In the genomic region with DNA sequence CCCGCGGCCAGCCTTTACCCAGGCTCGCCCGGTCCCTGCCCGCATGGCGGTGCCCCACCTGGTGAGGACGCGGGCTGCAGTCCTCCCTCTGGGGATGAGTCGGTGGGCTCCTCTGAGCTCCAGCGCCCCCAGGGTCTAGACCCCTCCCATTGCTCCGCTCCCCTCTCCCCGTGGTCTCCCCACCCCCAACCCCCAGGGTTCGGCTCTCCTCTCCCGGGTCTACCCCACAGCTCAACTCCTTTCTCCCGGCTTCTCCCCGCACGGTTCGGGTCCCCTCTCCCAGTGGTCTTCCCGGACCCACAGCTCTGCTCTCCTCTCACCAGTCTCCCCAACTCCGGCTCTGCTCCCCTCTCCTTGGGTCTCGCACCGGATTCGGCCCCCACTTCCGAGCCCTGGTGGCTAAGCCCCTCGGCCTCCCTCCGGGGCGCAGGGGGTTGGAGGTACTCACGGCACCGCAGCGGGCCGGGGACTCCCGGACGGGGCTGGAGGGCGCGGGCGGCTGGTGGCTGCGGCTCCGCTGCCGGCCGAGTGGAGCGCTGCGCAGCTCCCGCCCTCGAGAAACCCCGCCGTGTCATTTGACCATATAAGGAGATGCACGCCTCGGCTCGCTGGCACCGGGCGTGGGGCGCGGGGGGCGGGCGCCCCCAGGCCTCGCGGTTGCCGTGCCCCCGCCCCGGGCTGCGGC, we compare ENCODE assay signal across 1 cellular context.
TF ChIP-seq lines count a peak whose summit lies in the region.

A gene with protein sequence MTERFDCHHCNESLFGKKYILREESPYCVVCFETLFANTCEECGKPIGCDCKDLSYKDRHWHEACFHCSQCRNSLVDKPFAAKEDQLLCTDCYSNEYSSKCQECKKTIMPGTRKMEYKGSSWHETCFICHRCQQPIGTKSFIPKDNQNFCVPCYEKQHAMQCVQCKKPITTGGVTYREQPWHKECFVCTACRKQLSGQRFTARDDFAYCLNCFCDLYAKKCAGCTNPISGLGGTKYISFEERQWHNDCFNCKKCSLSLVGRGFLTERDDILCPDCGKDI (minus strand): TSS at position 530 of the 685 bp plus-strand sequence. CDS start 12,535 bp downstream, outside the sequence.

TF ChIP-seq in HepG2, 621 proteins besides CTCF, POLR2A, EP300 and RAD21 (continued from another document and continues in another):
- TF ChIP-seq, protein P1, sequence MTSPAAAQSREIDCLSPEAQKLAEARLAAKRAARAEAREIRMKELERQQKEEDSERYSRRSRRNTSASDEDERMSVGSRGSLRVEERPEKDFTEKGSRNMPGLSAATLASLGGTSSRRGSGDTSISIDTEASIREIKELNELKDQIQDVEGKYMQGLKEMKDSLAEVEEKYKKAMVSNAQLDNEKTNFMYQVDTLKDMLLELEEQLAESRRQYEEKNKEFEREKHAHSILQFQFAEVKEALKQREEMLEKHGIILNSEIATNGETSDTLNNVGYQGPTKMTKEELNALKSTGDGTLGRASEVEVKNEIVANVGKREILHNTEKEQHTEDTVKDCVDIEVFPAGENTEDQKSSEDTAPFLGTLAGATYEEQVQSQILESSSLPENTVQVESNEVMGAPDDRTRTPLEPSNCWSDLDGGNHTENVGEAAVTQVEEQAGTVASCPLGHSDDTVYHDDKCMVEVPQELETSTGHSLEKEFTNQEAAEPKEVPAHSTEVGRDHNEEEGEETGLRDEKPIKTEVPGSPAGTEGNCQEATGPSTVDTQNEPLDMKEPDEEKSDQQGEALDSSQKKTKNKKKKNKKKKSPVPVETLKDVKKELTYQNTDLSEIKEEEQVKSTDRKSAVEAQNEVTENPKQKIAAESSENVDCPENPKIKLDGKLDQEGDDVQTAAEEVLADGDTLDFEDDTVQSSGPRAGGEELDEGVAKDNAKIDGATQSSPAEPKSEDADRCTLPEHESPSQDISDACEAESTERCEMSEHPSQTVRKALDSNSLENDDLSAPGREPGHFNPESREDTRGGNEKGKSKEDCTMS (CRISPR knock-in tag; conservative IDR thresholded peaks at IDR 0.05): no peak
- TF ChIP-seq, protein P2, sequence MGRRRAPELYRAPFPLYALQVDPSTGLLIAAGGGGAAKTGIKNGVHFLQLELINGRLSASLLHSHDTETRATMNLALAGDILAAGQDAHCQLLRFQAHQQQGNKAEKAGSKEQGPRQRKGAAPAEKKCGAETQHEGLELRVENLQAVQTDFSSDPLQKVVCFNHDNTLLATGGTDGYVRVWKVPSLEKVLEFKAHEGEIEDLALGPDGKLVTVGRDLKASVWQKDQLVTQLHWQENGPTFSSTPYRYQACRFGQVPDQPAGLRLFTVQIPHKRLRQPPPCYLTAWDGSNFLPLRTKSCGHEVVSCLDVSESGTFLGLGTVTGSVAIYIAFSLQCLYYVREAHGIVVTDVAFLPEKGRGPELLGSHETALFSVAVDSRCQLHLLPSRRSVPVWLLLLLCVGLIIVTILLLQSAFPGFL (CRISPR knock-in tag; IDR thresholded peaks at IDR 0.05): no peak
- TF ChIP-seq ZNF10 (CRISPR knock-in tag; IDR thresholded peaks at IDR 0.05; ENCODE audit: borderline replicate concordance, low read depth) (no peak), SOX6 (IDR thresholded peaks at IDR 0.05) (no peak), SOX6 (CRISPR knock-in tag; IDR thresholded peaks at IDR 0.05) (no peak), ZSCAN22 (CRISPR knock-in tag; IDR thresholded peaks at IDR 0.05) (no peak), ZBTB42 (CRISPR knock-in tag; IDR thresholded peaks at IDR 0.05) (peak; percentile 65; the same call in 1 of the 2 replicates), ZNF326 (CRISPR knock-in tag; IDR thresholded peaks at IDR 0.05; ENCODE audit: borderline replicate concordance) (no peak), ZFP36L2 (CRISPR knock-in tag; IDR thresholded peaks at IDR 0.05) (no peak), MEF2D (CRISPR knock-in tag; IDR thresholded peaks at IDR 0.05) (no peak), ZNF563 (CRISPR knock-in tag; IDR thresholded peaks at IDR 0.05) (peak; percentile 92), ERF (CRISPR knock-in tag; IDR thresholded peaks at IDR 0.05) (peak; percentile 23; the same call in 1 of the 2 replicates), NFATC3 (CRISPR knock-in tag; IDR thresholded peaks at IDR 0.05) (peak; percentile 22; the same call in 1 of the 2 replicates), ZNF24 (IDR thresholded peaks at IDR 0.05) (no peak), RFXAP (CRISPR knock-in tag; IDR thresholded peaks at IDR 0.05; ENCODE audit: borderline replicate concordance) (no peak), CENPT (CRISPR knock-in tag; IDR thresholded peaks at IDR 0.05; ENCODE audit: low read depth) (no peak), ZNF839 (CRISPR knock-in tag; IDR thresholded peaks at IDR 0.05; ENCODE audit: borderline replicate concordance) (no peak), ZNF672 (CRISPR knock-in tag; IDR thresholded peaks at IDR 0.05) (no peak), ATF7-NPFF (CRISPR knock-in tag; IDR thresholded peaks at IDR 0.05; ENCODE audit: low read depth) (no peak)
- TF ChIP-seq, protein P3, sequence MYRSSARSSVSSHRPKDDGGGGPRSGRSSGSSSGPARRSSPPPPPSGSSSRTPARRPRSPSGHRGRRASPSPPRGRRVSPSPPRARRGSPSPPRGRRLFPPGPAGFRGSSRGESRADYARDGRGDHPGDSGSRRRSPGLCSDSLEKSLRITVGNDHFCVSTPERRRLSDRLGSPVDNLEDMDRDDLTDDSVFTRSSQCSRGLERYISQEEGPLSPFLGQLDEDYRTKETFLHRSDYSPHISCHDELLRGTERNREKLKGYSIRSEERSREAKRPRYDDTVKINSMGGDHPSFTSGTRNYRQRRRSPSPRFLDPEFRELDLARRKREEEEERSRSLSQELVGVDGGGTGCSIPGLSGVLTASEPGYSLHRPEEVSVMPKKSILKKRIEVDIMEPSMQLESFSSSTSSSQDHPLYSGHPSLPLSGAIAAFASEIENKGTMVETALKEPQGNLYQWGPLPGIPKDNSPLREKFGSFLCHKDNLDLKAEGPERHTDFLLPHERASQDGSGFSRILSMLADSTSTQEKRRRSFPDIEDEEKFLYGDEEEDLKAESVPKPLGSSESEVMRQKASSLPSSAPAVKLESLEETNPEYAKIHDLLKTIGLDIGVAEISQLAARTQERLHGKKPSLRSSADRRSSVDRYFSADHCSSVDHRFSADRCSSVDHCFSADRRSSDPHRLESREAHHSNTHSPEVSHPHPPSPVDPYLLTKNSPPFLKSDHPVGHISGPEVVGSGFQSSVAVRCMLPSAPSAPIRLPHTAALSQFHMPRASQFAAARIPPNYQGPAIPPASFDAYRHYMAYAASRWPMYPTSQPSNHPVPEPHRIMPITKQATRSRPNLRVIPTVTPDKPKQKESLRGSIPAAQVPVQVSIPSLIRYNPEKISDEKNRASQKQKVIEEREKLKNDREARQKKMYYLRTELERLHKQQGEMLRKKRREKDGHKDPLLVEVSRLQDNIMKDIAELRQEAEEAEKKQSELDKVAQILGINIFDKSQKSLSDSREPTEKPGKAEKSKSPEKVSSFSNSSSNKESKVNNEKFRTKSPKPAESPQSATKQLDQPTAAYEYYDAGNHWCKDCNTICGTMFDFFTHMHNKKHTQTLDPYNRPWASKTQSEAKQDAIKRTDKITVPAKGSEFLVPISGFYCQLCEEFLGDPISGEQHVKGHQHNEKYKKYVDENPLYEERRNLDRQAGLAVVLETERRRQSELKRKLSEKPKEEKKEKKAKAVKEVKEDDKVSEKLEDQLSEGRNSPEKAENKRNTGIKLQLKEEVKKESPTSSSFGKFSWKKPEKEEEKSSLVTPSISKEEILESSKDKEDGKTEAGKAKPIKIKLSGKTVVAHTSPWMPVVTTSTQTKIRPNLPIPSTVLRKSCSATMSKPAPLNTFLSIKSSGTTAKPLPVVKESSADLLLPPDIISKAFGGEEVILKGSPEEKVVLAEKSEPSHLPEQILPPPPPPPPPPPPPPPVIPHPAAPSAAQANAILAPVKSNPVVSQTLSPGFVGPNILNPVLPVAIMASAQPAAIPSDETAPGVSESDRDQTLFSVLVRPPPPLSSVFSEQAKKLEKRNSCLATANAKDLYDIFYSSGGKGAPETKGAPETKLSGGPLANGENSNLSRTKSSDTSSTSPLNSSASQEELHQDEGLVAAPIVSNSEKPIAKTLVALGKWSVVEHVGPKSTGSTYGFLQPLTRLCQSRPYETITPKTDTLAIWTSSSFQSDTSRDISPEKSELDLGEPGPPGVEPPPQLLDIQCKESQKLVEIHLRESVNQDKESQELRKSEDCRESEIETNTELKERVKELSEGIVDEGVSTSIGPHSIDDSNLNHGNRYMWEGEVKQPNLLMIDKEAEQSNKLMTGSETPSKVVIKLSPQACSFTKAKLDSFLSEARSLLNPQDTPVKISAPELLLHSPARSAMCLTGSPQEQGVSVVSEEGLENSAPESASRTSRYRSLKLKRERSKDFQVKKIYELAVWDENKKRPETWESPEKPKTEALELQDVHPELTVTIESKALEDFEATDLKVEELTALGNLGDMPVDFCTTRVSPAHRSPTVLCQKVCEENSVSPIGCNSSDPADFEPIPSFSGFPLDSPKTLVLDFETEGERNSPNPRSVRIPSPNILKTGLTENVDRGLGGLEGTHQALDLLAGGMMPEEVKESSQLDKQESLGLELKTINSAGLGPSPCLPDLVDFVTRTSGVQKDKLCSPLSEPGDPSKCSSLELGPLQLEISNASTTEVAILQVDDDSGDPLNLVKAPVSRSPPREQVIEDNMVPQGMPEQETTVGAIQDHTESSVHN (CRISPR knock-in tag; IDR thresholded peaks at IDR 0.05): no peak
- TF ChIP-seq, protein P4, sequence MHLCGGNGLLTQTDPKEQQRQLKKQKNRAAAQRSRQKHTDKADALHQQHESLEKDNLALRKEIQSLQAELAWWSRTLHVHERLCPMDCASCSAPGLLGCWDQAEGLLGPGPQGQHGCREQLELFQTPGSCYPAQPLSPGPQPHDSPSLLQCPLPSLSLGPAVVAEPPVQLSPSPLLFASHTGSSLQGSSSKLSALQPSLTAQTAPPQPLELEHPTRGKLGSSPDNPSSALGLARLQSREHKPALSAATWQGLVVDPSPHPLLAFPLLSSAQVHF (CRISPR knock-in tag; IDR thresholded peaks at IDR 0.05): no peak; the same call in none of the 2 replicates
- TF ChIP-seq, protein P5, sequence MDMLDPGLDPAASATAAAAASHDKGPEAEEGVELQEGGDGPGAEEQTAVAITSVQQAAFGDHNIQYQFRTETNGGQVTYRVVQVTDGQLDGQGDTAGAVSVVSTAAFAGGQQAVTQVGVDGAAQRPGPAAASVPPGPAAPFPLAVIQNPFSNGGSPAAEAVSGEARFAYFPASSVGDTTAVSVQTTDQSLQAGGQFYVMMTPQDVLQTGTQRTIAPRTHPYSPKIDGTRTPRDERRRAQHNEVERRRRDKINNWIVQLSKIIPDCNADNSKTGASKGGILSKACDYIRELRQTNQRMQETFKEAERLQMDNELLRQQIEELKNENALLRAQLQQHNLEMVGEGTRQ (IDR thresholded peaks at IDR 0.05; ENCODE audit: low read depth, low read length): no peak
- TF ChIP-seq, protein P5 (CRISPR knock-in tag; IDR thresholded peaks at IDR 0.05; ENCODE audit: borderline replicate concordance): peak; percentile 91; the same call in 1 of the 2 replicates
- TF ChIP-seq, protein P6, sequence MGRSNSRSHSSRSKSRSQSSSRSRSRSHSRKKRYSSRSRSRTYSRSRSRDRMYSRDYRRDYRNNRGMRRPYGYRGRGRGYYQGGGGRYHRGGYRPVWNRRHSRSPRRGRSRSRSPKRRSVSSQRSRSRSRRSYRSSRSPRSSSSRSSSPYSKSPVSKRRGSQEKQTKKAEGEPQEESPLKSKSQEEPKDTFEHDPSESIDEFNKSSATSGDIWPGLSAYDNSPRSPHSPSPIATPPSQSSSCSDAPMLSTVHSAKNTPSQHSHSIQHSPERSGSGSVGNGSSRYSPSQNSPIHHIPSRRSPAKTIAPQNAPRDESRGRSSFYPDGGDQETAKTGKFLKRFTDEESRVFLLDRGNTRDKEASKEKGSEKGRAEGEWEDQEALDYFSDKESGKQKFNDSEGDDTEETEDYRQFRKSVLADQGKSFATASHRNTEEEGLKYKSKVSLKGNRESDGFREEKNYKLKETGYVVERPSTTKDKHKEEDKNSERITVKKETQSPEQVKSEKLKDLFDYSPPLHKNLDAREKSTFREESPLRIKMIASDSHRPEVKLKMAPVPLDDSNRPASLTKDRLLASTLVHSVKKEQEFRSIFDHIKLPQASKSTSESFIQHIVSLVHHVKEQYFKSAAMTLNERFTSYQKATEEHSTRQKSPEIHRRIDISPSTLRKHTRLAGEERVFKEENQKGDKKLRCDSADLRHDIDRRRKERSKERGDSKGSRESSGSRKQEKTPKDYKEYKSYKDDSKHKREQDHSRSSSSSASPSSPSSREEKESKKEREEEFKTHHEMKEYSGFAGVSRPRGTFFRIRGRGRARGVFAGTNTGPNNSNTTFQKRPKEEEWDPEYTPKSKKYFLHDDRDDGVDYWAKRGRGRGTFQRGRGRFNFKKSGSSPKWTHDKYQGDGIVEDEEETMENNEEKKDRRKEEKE (IDR thresholded peaks at IDR 0.05): no peak
- TF ChIP-seq, protein P7, sequence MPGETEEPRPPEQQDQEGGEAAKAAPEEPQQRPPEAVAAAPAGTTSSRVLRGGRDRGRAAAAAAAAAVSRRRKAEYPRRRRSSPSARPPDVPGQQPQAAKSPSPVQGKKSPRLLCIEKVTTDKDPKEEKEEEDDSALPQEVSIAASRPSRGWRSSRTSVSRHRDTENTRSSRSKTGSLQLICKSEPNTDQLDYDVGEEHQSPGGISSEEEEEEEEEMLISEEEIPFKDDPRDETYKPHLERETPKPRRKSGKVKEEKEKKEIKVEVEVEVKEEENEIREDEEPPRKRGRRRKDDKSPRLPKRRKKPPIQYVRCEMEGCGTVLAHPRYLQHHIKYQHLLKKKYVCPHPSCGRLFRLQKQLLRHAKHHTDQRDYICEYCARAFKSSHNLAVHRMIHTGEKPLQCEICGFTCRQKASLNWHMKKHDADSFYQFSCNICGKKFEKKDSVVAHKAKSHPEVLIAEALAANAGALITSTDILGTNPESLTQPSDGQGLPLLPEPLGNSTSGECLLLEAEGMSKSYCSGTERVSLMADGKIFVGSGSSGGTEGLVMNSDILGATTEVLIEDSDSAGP (CRISPR knock-in tag; IDR thresholded peaks at IDR 0.05; ENCODE audit: borderline replicate concordance): peak; percentile 59
- TF ChIP-seq, protein P8, sequence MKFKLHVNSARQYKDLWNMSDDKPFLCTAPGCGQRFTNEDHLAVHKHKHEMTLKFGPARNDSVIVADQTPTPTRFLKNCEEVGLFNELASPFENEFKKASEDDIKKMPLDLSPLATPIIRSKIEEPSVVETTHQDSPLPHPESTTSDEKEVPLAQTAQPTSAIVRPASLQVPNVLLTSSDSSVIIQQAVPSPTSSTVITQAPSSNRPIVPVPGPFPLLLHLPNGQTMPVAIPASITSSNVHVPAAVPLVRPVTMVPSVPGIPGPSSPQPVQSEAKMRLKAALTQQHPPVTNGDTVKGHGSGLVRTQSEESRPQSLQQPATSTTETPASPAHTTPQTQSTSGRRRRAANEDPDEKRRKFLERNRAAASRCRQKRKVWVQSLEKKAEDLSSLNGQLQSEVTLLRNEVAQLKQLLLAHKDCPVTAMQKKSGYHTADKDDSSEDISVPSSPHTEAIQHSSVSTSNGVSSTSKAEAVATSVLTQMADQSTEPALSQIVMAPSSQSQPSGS (CRISPR knock-in tag; IDR thresholded peaks at IDR 0.05): no peak
- TF ChIP-seq, protein P9, sequence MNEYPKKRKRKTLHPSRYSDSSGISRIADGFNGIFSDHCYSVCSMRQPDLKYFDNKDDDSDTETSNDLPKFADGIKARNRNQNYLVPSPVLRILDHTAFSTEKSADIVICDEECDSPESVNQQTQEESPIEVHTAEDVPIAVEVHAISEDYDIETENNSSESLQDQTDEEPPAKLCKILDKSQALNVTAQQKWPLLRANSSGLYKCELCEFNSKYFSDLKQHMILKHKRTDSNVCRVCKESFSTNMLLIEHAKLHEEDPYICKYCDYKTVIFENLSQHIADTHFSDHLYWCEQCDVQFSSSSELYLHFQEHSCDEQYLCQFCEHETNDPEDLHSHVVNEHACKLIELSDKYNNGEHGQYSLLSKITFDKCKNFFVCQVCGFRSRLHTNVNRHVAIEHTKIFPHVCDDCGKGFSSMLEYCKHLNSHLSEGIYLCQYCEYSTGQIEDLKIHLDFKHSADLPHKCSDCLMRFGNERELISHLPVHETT (CRISPR knock-in tag; conservative IDR thresholded peaks at IDR 0.05): no peak
